10 cellular contexts compared by ENCODE assay signal in genomic region chr12:102735104-102735503, GRCh38.
DNase-seq lines count a peak whose midpoint lies in the region; ATAC-seq and TF ChIP-seq lines count a peak whose summit lies in the region.
"Had no signal": no experiment of that assay in that cellular context is flagged by ENCODE, and none has a peak within 500 bp of the region (broad histone marks: within the 10 kb centered on the region; RNA-seq: fewer than 3 reads in every experiment).

No MANE protein-coding gene starts in this region.

- TF ChIP-seq POLR2A in ovary (IDR thresholded peaks at IDR 0.05), result no peak

- ATAC-seq in GM19395 (IDR thresholded peaks at IDR 0.05; ENCODE audit: unreplicated experiment), result peak; percentile 98
- peak; percentile 97 for ATAC-seq in HG02938 (IDR thresholded peaks at IDR 0.05; ENCODE audit: unreplicated experiment)
- ATAC-seq in esophagus mucosa, result no peak
- ATAC-seq: Panc1, WTC11 had no signal

- TF ChIP-seq CTCF in GM10266 (IDR thresholded peaks at IDR 0.05; ENCODE audit: control insufficient read depth, insufficient read depth, low read depth, missing control alignments) (no peak), ovary (IDR thresholded peaks at IDR 0.05) (no peak)

- WGBS in ovary, 3 donors, result 74 to 80% (median 76%) methylated on average over 3 of the region's 3 CpGs

- no peak overlapping the region for H3K4me3 ChIP-seq in ovary

- no peak for TF ChIP-seq EP300 in ovary (IDR thresholded peaks at IDR 0.05)

- H3K4me1 ChIP-seq in ovary (ENCODE audit: insufficient read depth), result peaks cover 3% of the 10 kb centered on the region

- no peaks in the 10 kb centered on the region for H3K36me3 ChIP-seq in ovary

- H3K9me3 ChIP-seq in ovary, result no peaks in the 10 kb centered on the region

- no peak overlapping the region for H3K27ac ChIP-seq in ovary

- H3K27me3 ChIP-seq in ovary, result no peaks in the 10 kb centered on the region

- DNase-seq in GM10266 (ENCODE audit: extremely low spot score) (peak; percentile 34), MV-4-11 (lab: John Stamatoyannopoulos, UW) (peak; percentile 61), NCI-H1105 (lab: John Stamatoyannopoulos, UW) (no peak), ovary (no peak), putamen (ENCODE audit: low spot score) (no peak)

- intact Hi-C loops in ovary (cut with DNase I), result no loop called here

Comparison
In these comparisons a context has a peak if more than half of its experiments do, and no peak if none do; other contexts are left out.
1. DNase-seq: peak in GM10266 (single experiment) and MV-4-11 (single experiment); none in NCI-H1105 (single experiment), ovary (0 of 5) and putamen (single experiment).